21 cellular contexts compared by ENCODE assay signal in genomic region chr5:178419196-178419595, GRCh38.
"Had no signal": no experiment of that assay in that cellular context is flagged by ENCODE, and none has a peak within 500 bp of the region (broad histone marks: within the 10 kb centered on the region; RNA-seq: fewer than 3 reads in every experiment).

No MANE protein-coding gene starts in this region.

- H3K27ac ChIP-seq: tibial artery had no signal

- H3K4me1 Mint-ChIP-seq: activated B cell treated with CpG ODN at 0.5 μM for 24 hours; activated naive CD8-positive, alpha-beta T cell treated with anti-CD3 and anti-CD28 coated beads for 36 hours; memory B cell had no signal

- DNase-seq: activated B cell treated with CpG ODN at 0.5 μM for 24 hours; activated CD4-positive, alpha-beta memory T cell treated with anti-CD3 and anti-CD28 coated beads for 36 hours; activated CD4-positive, alpha-beta T cell treated with anti-CD3 and anti-CD28 coated beads for 4 hours; activated naive CD4-positive, alpha-beta T cell; activated naive CD8-positive, alpha-beta T cell treated with anti-CD3 and anti-CD28 coated beads for 36 hours; activated T-cell treated with anti-CD3 and anti-CD28 coated beads for 4 hours; central memory CD4-positive, alpha-beta T cell; kidney glomerular epithelial cell; left ventricle myocardium superior; naive thymus-derived CD4-positive, alpha-beta T cell; stimulated activated CD4-positive, alpha-beta T cell treated with anti-CD3 and anti-CD28 coated beads, Interleukin-12 subunit alpha, Interleukin-12 subunit beta, amount 100 ng/mL, for 4 hours; stimulated activated CD4-positive, alpha-beta T cell treated with anti-CD3 and anti-CD28 coated beads, Interleukin-1b, Interleukin-23, amount 100 ng/mL, for 48 hours; stimulated activated CD8-positive, alpha-beta memory T cell treated with anti-CD3 and anti-CD28 coated beads, Interleukin-4, amount 100 ng/mL, for 48 hours; stimulated activated naive CD4-positive, alpha-beta T cell; tibial artery had no signal

- H3K4me1 ChIP-seq: tibial artery had no signal

- ATAC-seq: left ventricle myocardium superior; naive thymus-derived CD4-positive, alpha-beta T cell had no signal

- H3K9me3 ChIP-seq: tibial artery had no signal

- H3K36me3 ChIP-seq: tibial artery had no signal

- H3K36me3 Mint-ChIP-seq: activated CD4-positive, alpha-beta memory T cell treated with anti-CD3 and anti-CD28 coated beads for 36 hours; activated naive CD8-positive, alpha-beta T cell treated with anti-CD3 and anti-CD28 coated beads for 36 hours; brain; memory B cell; naive thymus-derived CD4-positive, alpha-beta T cell had no signal

- FAIRE-seq: colon, endometrium, frontal cortex had no signal

- H3K4me3 ChIP-seq: tibial artery had no signal

- H3K27ac Mint-ChIP-seq: activated B cell treated with CpG ODN at 0.5 μM for 24 hours; activated CD4-positive, alpha-beta memory T cell treated with anti-CD3 and anti-CD28 coated beads for 36 hours; activated naive CD8-positive, alpha-beta T cell treated with anti-CD3 and anti-CD28 coated beads for 36 hours; memory B cell; naive thymus-derived CD4-positive, alpha-beta T cell; T-helper 2 cell treated with Interferon-gamma antibody and Interleukin-4, amounts not matched to agents 5 μg/mL and 100 μg/mL, for 36 hours had no signal

- H3K9me3 Mint-ChIP-seq: activated B cell treated with CpG ODN at 0.5 μM for 24 hours; activated CD4-positive, alpha-beta memory T cell treated with anti-CD3 and anti-CD28 coated beads for 36 hours; activated naive CD8-positive, alpha-beta T cell treated with anti-CD3 and anti-CD28 coated beads for 36 hours; memory B cell; naive thymus-derived CD4-positive, alpha-beta T cell; T-helper 2 cell treated with Interferon-gamma antibody and Interleukin-4, amounts not matched to agents 5 μg/mL and 100 μg/mL, for 36 hours had no signal

- H3K4me3 Mint-ChIP-seq: activated B cell treated with CpG ODN at 0.5 μM for 24 hours; activated CD4-positive, alpha-beta memory T cell treated with anti-CD3 and anti-CD28 coated beads for 36 hours; activated naive CD8-positive, alpha-beta T cell treated with anti-CD3 and anti-CD28 coated beads for 36 hours; memory B cell; naive thymus-derived CD4-positive, alpha-beta T cell; T-helper 2 cell treated with Interferon-gamma antibody and Interleukin-4, amounts not matched to agents 5 μg/mL and 100 μg/mL, for 36 hours had no signal

- H3K27me3 Mint-ChIP-seq: brain had no signal
